21 cellular contexts compared by ENCODE assay signal in genomic region chr5:130975847-130976246, GRCh38.
DNase-seq lines count a peak whose midpoint lies in the region; ATAC-seq and TF ChIP-seq lines count a peak whose summit lies in the region.
"Had no signal": no experiment of that assay in that cellular context is flagged by ENCODE, and none has a peak within 500 bp of the region (broad histone marks: within the 10 kb centered on the region; RNA-seq: fewer than 3 reads in every experiment).

No MANE protein-coding gene starts in this region.

- H3K36me3 ChIP-seq in HUES48 (ENCODE audit: control insufficient read depth, insufficient read depth, low read length) (no peaks in the 10 kb centered on the region), body of pancreas (replicated peaks in 1 of 2; ENCODE audit: insufficient read depth in 1 of 2, low read depth in 2 of 2) (no peaks in the 10 kb centered on the region), thyroid gland (no peaks in the 10 kb centered on the region)
- H3K36me3 ChIP-seq: BE2C, HAP-1 had no signal

- no peak overlapping the region for H3K9ac ChIP-seq in HUES48 (ENCODE audit: low read depth, low read length)

- no peaks in the 10 kb centered on the region for H3K36me3 Mint-ChIP-seq in progenitor cell of endocrine pancreas (ENCODE audit: insufficient read depth)
- H3K36me3 Mint-ChIP-seq in natural killer cell treated with Interleukin-12 subunit alpha and Interleukin-12 subunit beta and Interleukin-15 and Interleukin-18, amount 100 ng/mL, for 72 hours, result no peaks in the 10 kb centered on the region

- TF ChIP-seq POLR2A in body of pancreas (IDR thresholded peaks at IDR 0.05) (no peak), thyroid gland (IDR thresholded peaks at IDR 0.05) (no peak)

- H3K9me3 ChIP-seq in HUES48 (ENCODE audit: control insufficient read depth, insufficient read depth, low read length) (no peaks in the 10 kb centered on the region), body of pancreas (no peaks in the 10 kb centered on the region), thyroid gland (no peaks in the 10 kb centered on the region)
- H3K9me3 ChIP-seq: BE2C, HAP-1 had no signal

- H3K4me1 Mint-ChIP-seq in progenitor cell of endocrine pancreas (ENCODE audit: low read depth), result peaks cover 15% of the 10 kb centered on the region
- H3K4me1 Mint-ChIP-seq in natural killer cell treated with Interleukin-12 subunit alpha and Interleukin-12 subunit beta and Interleukin-15 and Interleukin-18, amount 100 ng/mL, for 72 hours (ENCODE audit: low read depth in 2 of 2), result no peaks in the 10 kb centered on the region

- H3K4me3 ChIP-seq in HUES48 (ENCODE audit: low read depth, low read length), result no peak overlapping the region
- no peak overlapping the region for H3K4me3 ChIP-seq in body of pancreas
- no peak overlapping the region for H3K4me3 ChIP-seq in thyroid gland (replicated peaks in 1 of 3)
- H3K4me3 ChIP-seq: HAP-1, SK-N-MC had no signal

- H3K4me3 Mint-ChIP-seq in progenitor cell of endocrine pancreas (ENCODE audit: low read depth), result no peak overlapping the region
- H3K4me3 Mint-ChIP-seq in natural killer cell treated with Interleukin-12 subunit alpha and Interleukin-12 subunit beta and Interleukin-15 and Interleukin-18, amount 100 ng/mL, for 72 hours, result no peak overlapping the region

- no peaks in the 10 kb centered on the region for H3K9me3 Mint-ChIP-seq in progenitor cell of endocrine pancreas (ENCODE audit: low read depth)
- no peaks in the 10 kb centered on the region for H3K9me3 Mint-ChIP-seq in natural killer cell treated with Interleukin-12 subunit alpha and Interleukin-12 subunit beta and Interleukin-15 and Interleukin-18, amount 100 ng/mL, for 72 hours

- peak overlapping the region; percentile 39 for H3K27ac ChIP-seq in HUES48 (ENCODE audit: low read depth, low read length)
- peak overlapping the region; percentile 33 to 66 (median 54) for H3K27ac ChIP-seq in body of pancreas
- peak overlapping the region; percentile 15 for H3K27ac ChIP-seq in epithelial cell of prostate
- no peak overlapping the region for H3K27ac ChIP-seq in thyroid gland
- H3K27ac ChIP-seq: HL-60, SK-N-MC had no signal

- H3K27me3 ChIP-seq in HUES48 (ENCODE audit: control insufficient read depth, insufficient read depth, low read length) (no peaks in the 10 kb centered on the region), body of pancreas (no peaks in the 10 kb centered on the region), thyroid gland (no peaks in the 10 kb centered on the region)

- TF ChIP-seq CTCF in body of pancreas (IDR thresholded peaks at IDR 0.05) (no peak), progenitor cell of endocrine pancreas (IDR thresholded peaks at IDR 0.05; ENCODE audit: unreplicated experiment) (no peak), thyroid gland (IDR thresholded peaks at IDR 0.05) (no peak), GM20000 (IDR thresholded peaks at IDR 0.05; ENCODE audit: extremely low read depth, missing control alignments) (no peak)

- no peaks in the 10 kb centered on the region for H3K27me3 Mint-ChIP-seq in progenitor cell of endocrine pancreas
- peaks cover 24 to 25% of the 10 kb centered on the region in 2 donors for H3K27me3 Mint-ChIP-seq in natural killer cell treated with Interleukin-12 subunit alpha and Interleukin-12 subunit beta and Interleukin-15 and Interleukin-18, amount 100 ng/mL, for 72 hours

- intact Hi-C loops in body of pancreas (cut with DNase I) (no loop called here), thyroid gland (cut with DNase I) (no loop called here)

- peak overlapping the region; percentile 6 for H3K27ac Mint-ChIP-seq in progenitor cell of endocrine pancreas
- H3K27ac Mint-ChIP-seq in natural killer cell treated with Interleukin-12 subunit alpha and Interleukin-12 subunit beta and Interleukin-15 and Interleukin-18, amount 100 ng/mL, for 72 hours, result no peak overlapping the region

- peak; percentile 80 for ATAC-seq in body of pancreas
- ATAC-seq in natural killer cell treated with Interleukin-12 subunit alpha and Interleukin-12 subunit beta and Interleukin-15 and Interleukin-18, amount 100 ng/mL, for 72 hours, result no peak

- DNase-seq in body of pancreas (peak in 3 of 4 donors; percentile 43 to 55 (median 49)), epithelial cell of prostate (ENCODE audit: low read depth, low spot score) (peak; percentile 26), progenitor cell of endocrine pancreas (ENCODE audit: low spot score, unreplicated experiment) (no peak), thyroid gland (no peak), GM20000 (ENCODE audit: low spot score) (no peak)
- DNase-seq in natural killer cell treated with Interleukin-12 subunit alpha and Interleukin-12 subunit beta and Interleukin-15 and Interleukin-18, amount 100 ng/mL, for 72 hours (ENCODE audit: low spot score), result no peak
- DNase-seq: BE2C, DMS53, GDM1, KG1, NCI-H1092 treated with DMSO at 0.1 percent for 48 hours, NCI-H1436 treated with DMSO at 0.1 percent for 48 hours, NCI-H2029 treated with DMSO at 0.1 percent for 48 hours, NCI-H2171 treated with DMSO at 0.1 percent for 48 hours, NCI-H446, NCI-H526, SHP77 treated with DMSO at 0.1 percent for 48 hours had no signal

- 28% methylated on average over 1 of the region's 1 CpG for WGBS in body of pancreas, 2 donors
- 65 to 82% methylated on average over 1 of the region's 1 CpG for WGBS in thyroid gland, 2 donors

- H3K4me1 ChIP-seq in HUES48 (ENCODE audit: control insufficient read depth, insufficient read depth, low read length) (peaks cover 21% of the 10 kb centered on the region), body of pancreas (peaks cover 23% of the 10 kb centered on the region), thyroid gland (peaks cover 7 to 8% of the 10 kb centered on the region in 2 donors)
- H3K4me1 ChIP-seq: BE2C, HAP-1 had no signal

Comparison
In these comparisons a context has a peak if more than half of its experiments do, and no peak if none do; other contexts are left out.
1. H3K27ac ChIP-seq: peak in HUES48 (single experiment), body of pancreas (4 of 4) and epithelial cell of prostate (single experiment); none in thyroid gland (0 of 3).
2. DNase-seq: peak in body of pancreas (3 of 4) and epithelial cell of prostate (single experiment); none in progenitor cell of endocrine pancreas (single experiment), thyroid gland (0 of 2), GM20000 (single experiment) and natural killer cell treated with Interleukin-12 subunit alpha and Interleukin-12 subunit beta and Interleukin-15 and Interleukin-18, amount 100 ng/mL, for 72 hours (single experiment).